7 cellular contexts compared by ENCODE assay signal in the genomic region with DNA sequence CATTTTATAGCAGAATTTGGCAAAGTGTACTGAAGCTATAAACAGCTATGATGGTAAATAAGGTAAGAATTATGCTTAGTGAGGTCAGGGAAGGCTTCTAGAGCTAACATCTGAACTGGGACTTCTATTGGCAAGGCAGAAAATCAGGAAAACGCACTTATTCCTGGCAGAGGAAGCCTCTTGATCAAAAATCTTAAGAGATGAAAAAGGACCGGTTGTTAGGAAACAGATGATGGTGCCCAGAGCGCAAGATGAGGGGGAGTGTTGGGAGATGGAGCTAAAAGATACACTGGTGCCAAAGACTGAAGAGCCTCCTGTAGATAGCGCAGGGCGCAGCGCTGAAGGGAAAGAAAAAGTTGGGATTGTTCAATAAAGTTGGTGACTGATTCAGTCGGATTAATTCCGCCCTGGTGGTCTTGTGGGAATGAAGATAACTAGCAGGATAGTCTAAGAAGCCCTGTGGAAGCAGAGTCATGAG. TPM values are rescaled to one million over a fixed set of nuclear protein-coding genes. Genes with fewer than 3 reads are reported as not detected.
DNase-seq lines count a peak whose midpoint lies in the region; ATAC-seq and TF ChIP-seq lines count a peak whose summit lies in the region.

No MANE protein-coding gene starts in this region.

- H3K9me3 Mint-ChIP-seq in WTC11: no peaks in the 10 kb centered on the region

- ATAC-seq in GM18498 (IDR thresholded peaks at IDR 0.05; ENCODE audit: unreplicated experiment) (peak; percentile 7), HG02938 (IDR thresholded peaks at IDR 0.05; ENCODE audit: unreplicated experiment) (peak; percentile 14), WTC11 (peak; percentile 12; the same call in 1 of the 2 replicates), gastroesophageal sphincter (peak; percentile 39), HG02884 (IDR thresholded peaks at IDR 0.05; ENCODE audit: unreplicated experiment) (no peak)

- H3K4me1 Mint-ChIP-seq in WTC11: peaks cover 22% of the 10 kb centered on the region

- H3K36me3 ChIP-seq in gastroesophageal sphincter (no peaks in the 10 kb centered on the region), rectal smooth muscle tissue (ENCODE audit: control insufficient read depth, insufficient read depth, low read length) (no peaks in the 10 kb centered on the region)

- H3K36me3 Mint-ChIP-seq in WTC11: 0 out of 2 replicates have a peak, but pooled peaks cover 3% of the 10 kb centered on the region

- H3K4me3 Mint-ChIP-seq in WTC11: peak overlapping the region; percentile 98

- no peak for TF ChIP-seq EP300 in gastroesophageal sphincter (IDR thresholded peaks at IDR 0.05)

- H3K9ac ChIP-seq in rectal smooth muscle tissue (ENCODE audit: low read length): peak overlapping the region; percentile 90

- DNase-seq in WTC11 (ENCODE audit: low spot score): no peak
- no peak for DNase-seq in NCI-H748 treated with DMSO at 0.1 percent for 48 hours (lab: John Stamatoyannopoulos, UW)

- TF ChIP-seq CTCF in WTC11 (IDR thresholded peaks at IDR 0.05) (no peak), gastroesophageal sphincter (IDR thresholded peaks at IDR 0.05) (peak in 1 of 4 experiments; percentile 15)

- 0% methylated on average over 7 to 8 of the region's 8 CpGs for WGBS in gastroesophageal sphincter (ENCODE audit: low coverage in 1 of 2), 2 donors

- TF ChIP-seq POLR2A in gastroesophageal sphincter (IDR thresholded peaks at IDR 0.05): no peak

- H3K27ac ChIP-seq in gastroesophageal sphincter: peak overlapping the region; percentile 77 to 98 (median 92)
- peak overlapping the region; percentile 93 for H3K27ac ChIP-seq in rectal smooth muscle tissue (ENCODE audit: low read depth, low read length)

- H3K9me3 ChIP-seq in gastroesophageal sphincter: no peaks in the 10 kb centered on the region

- H3K4me1 ChIP-seq in gastroesophageal sphincter (peaks cover 7 to 46% (median 8%) of the 10 kb centered on the region in 3 donors), rectal smooth muscle tissue (ENCODE audit: control insufficient read depth, insufficient read depth, low read length) (peaks cover 20% of the 10 kb centered on the region)

- peak overlapping the region; percentile 91 for H3K27ac Mint-ChIP-seq in WTC11

- H3K27me3 Mint-ChIP-seq in WTC11 (ENCODE audit: low read depth): peaks cover 10% of the 10 kb centered on the region

- no peaks in the 10 kb centered on the region for H3K27me3 ChIP-seq in gastroesophageal sphincter
- no peaks in the 10 kb centered on the region for H3K27me3 ChIP-seq in rectal smooth muscle tissue (ENCODE audit: control insufficient read depth, insufficient read depth, low read length)

- H3K4me3 ChIP-seq in gastroesophageal sphincter (peak overlapping the region; percentile 45 to 76), rectal smooth muscle tissue (ENCODE audit: low read length) (peak overlapping the region; percentile 92)

- CTCF ChIA-PET in WTC11 (lab: Charles Lee): interaction anchor here (0.5 to 2.5 kb wide), 8 partner anchors 12 to 358 kb away, joined by 3 to 10 read pairs (median 4); no protein-coding TSS in a partner anchor

- POLR2A ChIA-PET in WTC11 (lab: Charles Lee): interaction anchor here (0.6 to 1.8 kb wide), 3 partner anchors 91 to 249 kb away, joined by 3 to 6 read pairs (median 6); no protein-coding TSS in a partner anchor

TF ChIP-seq in WTC11, 78 proteins besides CTCF, POLR2A, EP300 and RAD21:
- TF ChIP-seq, protein P1, sequence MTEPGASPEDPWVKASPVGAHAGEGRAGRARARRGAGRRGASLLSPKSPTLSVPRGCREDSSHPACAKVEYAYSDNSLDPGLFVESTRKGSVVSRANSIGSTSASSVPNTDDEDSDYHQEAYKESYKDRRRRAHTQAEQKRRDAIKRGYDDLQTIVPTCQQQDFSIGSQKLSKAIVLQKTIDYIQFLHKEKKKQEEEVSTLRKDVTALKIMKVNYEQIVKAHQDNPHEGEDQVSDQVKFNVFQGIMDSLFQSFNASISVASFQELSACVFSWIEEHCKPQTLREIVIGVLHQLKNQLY (CRISPR knock-in tag; IDR thresholded peaks at IDR 0.05): no peak
- TF ChIP-seq NFYB (CRISPR knock-in tag; conservative IDR thresholded peaks at IDR 0.05; ENCODE audit: low read depth) (no peak), IRF2 (CRISPR knock-in tag; IDR thresholded peaks at IDR 0.05; ENCODE audit: borderline replicate concordance, low read depth) (no peak), MXD4 (CRISPR knock-in tag; IDR thresholded peaks at IDR 0.05; ENCODE audit: borderline replicate concordance) (no peak), ZNF671 (CRISPR knock-in tag; IDR thresholded peaks at IDR 0.05) (no peak), GABPB1 (CRISPR knock-in tag; IDR thresholded peaks at IDR 0.05) (no peak), EMX1 (CRISPR knock-in tag; IDR thresholded peaks at IDR 0.05) (no peak)
- TF ChIP-seq, protein P2, sequence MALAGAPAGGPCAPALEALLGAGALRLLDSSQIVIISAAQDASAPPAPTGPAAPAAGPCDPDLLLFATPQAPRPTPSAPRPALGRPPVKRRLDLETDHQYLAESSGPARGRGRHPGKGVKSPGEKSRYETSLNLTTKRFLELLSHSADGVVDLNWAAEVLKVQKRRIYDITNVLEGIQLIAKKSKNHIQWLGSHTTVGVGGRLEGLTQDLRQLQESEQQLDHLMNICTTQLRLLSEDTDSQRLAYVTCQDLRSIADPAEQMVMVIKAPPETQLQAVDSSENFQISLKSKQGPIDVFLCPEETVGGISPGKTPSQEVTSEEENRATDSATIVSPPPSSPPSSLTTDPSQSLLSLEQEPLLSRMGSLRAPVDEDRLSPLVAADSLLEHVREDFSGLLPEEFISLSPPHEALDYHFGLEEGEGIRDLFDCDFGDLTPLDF (CRISPR knock-in tag; IDR thresholded peaks at IDR 0.05): no peak
- TF ChIP-seq, protein P3, sequence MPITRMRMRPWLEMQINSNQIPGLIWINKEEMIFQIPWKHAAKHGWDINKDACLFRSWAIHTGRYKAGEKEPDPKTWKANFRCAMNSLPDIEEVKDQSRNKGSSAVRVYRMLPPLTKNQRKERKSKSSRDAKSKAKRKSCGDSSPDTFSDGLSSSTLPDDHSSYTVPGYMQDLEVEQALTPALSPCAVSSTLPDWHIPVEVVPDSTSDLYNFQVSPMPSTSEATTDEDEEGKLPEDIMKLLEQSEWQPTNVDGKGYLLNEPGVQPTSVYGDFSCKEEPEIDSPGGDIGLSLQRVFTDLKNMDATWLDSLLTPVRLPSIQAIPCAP (CRISPR knock-in tag; IDR thresholded peaks at IDR 0.05): no peak
- TF ChIP-seq, protein P4, sequence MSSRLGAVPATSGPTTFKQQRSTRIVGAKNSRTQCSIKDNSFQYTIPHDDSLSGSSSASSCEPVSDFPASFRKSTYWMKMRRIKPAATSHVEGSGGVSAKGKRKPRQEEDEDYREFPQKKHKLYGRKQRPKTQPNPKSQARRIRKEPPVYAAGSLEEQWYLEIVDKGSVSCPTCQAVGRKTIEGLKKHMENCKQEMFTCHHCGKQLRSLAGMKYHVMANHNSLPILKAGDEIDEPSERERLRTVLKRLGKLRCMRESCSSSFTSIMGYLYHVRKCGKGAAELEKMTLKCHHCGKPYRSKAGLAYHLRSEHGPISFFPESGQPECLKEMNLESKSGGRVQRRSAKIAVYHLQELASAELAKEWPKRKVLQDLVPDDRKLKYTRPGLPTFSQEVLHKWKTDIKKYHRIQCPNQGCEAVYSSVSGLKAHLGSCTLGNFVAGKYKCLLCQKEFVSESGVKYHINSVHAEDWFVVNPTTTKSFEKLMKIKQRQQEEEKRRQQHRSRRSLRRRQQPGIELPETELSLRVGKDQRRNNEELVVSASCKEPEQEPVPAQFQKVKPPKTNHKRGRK (CRISPR knock-in tag; IDR thresholded peaks at IDR 0.05; ENCODE audit: borderline replicate concordance): no peak
- TF ChIP-seq, protein P5, sequence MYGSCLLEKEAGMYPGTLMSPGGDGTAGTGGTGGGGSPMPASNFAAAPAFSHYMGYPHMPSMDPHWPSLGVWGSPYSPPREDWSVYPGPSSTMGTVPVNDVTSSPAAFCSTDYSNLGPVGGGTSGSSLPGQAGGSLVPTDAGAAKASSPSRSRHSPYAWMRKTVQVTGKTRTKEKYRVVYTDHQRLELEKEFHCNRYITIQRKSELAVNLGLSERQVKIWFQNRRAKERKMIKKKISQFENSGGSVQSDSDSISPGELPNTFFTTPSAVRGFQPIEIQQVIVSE (CRISPR knock-in tag; IDR thresholded peaks at IDR 0.05; ENCODE audit: borderline replicate concordance): no peak
- TF ChIP-seq, protein P6, sequence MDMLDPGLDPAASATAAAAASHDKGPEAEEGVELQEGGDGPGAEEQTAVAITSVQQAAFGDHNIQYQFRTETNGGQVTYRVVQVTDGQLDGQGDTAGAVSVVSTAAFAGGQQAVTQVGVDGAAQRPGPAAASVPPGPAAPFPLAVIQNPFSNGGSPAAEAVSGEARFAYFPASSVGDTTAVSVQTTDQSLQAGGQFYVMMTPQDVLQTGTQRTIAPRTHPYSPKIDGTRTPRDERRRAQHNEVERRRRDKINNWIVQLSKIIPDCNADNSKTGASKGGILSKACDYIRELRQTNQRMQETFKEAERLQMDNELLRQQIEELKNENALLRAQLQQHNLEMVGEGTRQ (CRISPR knock-in tag; IDR thresholded peaks at IDR 0.05): no peak

RNA-seq across cellular contexts. Expression of a gene that starts 0.6 kb away (rescaled TPM):
- total RNA-seq in WTC11 (2021) (150 to 163 TPM (median 159 TPM) in 3 replicates), gastroesophageal sphincter (100 to 1,000 TPM; 146 to 274 (median 235) TPM)

RNA-seq across cellular contexts. Expression of a gene that starts 37.0 kb away (rescaled TPM):
- total RNA-seq in WTC11 (2021) (not detected in 3 replicates), gastroesophageal sphincter (not detected)

RNA-seq across cellular contexts. Expression of a gene that starts 53.2 kb away (rescaled TPM):
- 47.4 to 51.0 TPM (median 49.5 TPM) in 3 replicates for total RNA-seq in WTC11 (2021)
- 10 to 100 TPM; 14.5 to 46.9 (median 21.5) TPM for total RNA-seq in gastroesophageal sphincter
